Comparison of ENCODE assay signal across 27 cellular contexts in the genomic region with DNA sequence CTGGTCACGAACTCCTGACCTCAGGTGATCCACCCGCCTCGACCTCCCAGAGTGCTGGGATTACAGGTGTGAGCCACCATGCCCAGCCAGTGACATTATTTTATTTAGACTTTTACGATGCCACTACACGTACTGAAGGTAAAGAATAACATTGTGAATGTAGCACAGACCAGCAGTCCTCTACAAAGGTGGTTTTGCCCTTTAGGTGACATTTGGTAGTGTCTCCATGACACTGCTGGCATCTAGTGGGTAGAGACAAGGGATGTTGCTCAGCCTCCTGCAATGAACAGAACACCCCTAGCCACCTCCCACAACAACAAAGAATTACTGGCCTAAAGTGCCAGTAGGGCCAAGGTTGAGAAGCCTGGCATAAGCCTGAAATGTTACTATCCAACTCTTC.
DNase-seq lines count a peak whose midpoint lies in the region; ATAC-seq and TF ChIP-seq lines count a peak whose summit lies in the region.
"Had no signal": no experiment of that assay in that cellular context is flagged by ENCODE, and none has a peak within 500 bp of the region (broad histone marks: within the 10 kb centered on the region; RNA-seq: fewer than 3 reads in every experiment).

No MANE protein-coding gene starts in this region.

- peaks cover 9% of the 10 kb centered on the region for H3K27me3 Mint-ChIP-seq in activated CD4-positive, alpha-beta T cell treated with anti-CD3 and anti-CD28 coated beads, Interleukin-2, amount 10 ng/mL, durations not matched to agents 24 days and 14 days
- H3K27me3 Mint-ChIP-seq in CD4-positive, alpha-beta T cell, result no peaks in the 10 kb centered on the region
- no peaks in the 10 kb centered on the region for H3K27me3 Mint-ChIP-seq in activated CD8-positive, alpha-beta T cell treated with anti-CD3 and anti-CD28 coated beads for 36 hours
- H3K27me3 Mint-ChIP-seq: activated CD8-positive, alpha-beta memory T cell treated with anti-CD3 and anti-CD28 coated beads, Interleukin-2, amount 10 ng/mL, durations not matched to agents 7 days and 5 days; B cell; T-cell had no signal

- CTCF ChIA-PET in CD4-positive, alpha-beta T cell (lab: Charles Lee), result interaction anchor here (0.6 to 1.6 kb wide), 4 partner anchors 12 to 209 kb away, joined by 3 to 4 read pairs (median 4); no protein-coding TSS in a partner anchor
- CTCF ChIA-PET in activated CD8-positive, alpha-beta T cell treated with anti-CD3 and anti-CD28 coated beads for 36 hours (lab: Charles Lee), result interaction anchor here (1.9 to 8.5 kb wide), 2 partner anchors 20 to 156 kb away, joined by 6 to 47 read pairs; no protein-coding TSS in a partner anchor

- no peak overlapping the region for H3K27ac ChIP-seq in CD4-positive, alpha-beta T cell (ENCODE audit: low read depth, low read length)
- H3K27ac ChIP-seq: breast epithelium, ovary, RWPE1, WERI-Rb-1 had no signal

- POLR2A ChIA-PET in CD4-positive, alpha-beta T cell (lab: Charles Lee), result no interaction called here
- POLR2A ChIA-PET in activated CD8-positive, alpha-beta T cell treated with anti-CD3 and anti-CD28 coated beads for 36 hours (lab: Charles Lee), result no interaction called here

- peak; percentile 59 for ATAC-seq in CD4-positive, alpha-beta T cell (ENCODE audit: poor library complexity)
- peak; percentile 80 for ATAC-seq in activated CD8-positive, alpha-beta T cell treated with anti-CD3 and anti-CD28 coated beads for 36 hours
- peak; percentile 66 for ATAC-seq in stimulated activated effector memory CD8-positive, alpha-beta T cell treated with anti-CD3 and anti-CD28 coated beads, Interleukin-12 subunit alpha, Interleukin-12 subunit beta, amount 100 ng/mL, for 72 hours
- no peak for ATAC-seq in GM21529 (IDR thresholded peaks at IDR 0.05; ENCODE audit: unreplicated experiment)
- ATAC-seq: activated CD8-positive, alpha-beta memory T cell treated with anti-CD3 and anti-CD28 coated beads, Interleukin-2, amount 10 ng/mL, durations not matched to agents 7 days and 5 days; T-cell had no signal

- H3K4me1 Mint-ChIP-seq in activated CD4-positive, alpha-beta T cell treated with anti-CD3 and anti-CD28 coated beads, Interleukin-2, amount 10 ng/mL, durations not matched to agents 24 days and 14 days, result peaks cover 6% of the 10 kb centered on the region
- peaks cover 3% of the 10 kb centered on the region for H3K4me1 Mint-ChIP-seq in CD4-positive, alpha-beta T cell (ENCODE audit: low read depth)
- H3K4me1 Mint-ChIP-seq in activated CD8-positive, alpha-beta T cell treated with anti-CD3 and anti-CD28 coated beads for 36 hours (ENCODE audit: low read depth), result peaks cover 2% of the 10 kb centered on the region
- H3K4me1 Mint-ChIP-seq in stimulated activated effector memory CD8-positive, alpha-beta T cell treated with anti-CD3 and anti-CD28 coated beads, Interleukin-12 subunit alpha, Interleukin-12 subunit beta, amount 100 ng/mL, for 72 hours, result no peaks in the 10 kb centered on the region
- H3K4me1 Mint-ChIP-seq: neural crest cell had no signal

- intact Hi-C loops in activated CD4-positive, alpha-beta T cell treated with anti-CD3 and anti-CD28 coated beads, Interleukin-2, amount 10 ng/mL, durations not matched to agents 24 days and 14 days (cut with micrococcal nuclease), result loop anchor here (1.0 to 10.0 kb wide), 3 partner anchors 156 to 335 kb away; no protein-coding TSS in a partner anchor
- intact Hi-C loops in CD4-positive, alpha-beta T cell (cut with DNase I, micrococcal nuclease), result loop anchor here (2.0 kb wide), 2 partner anchors 97 to 217 kb away; a partner anchor contains a TSS
- intact Hi-C loops in activated CD8-positive, alpha-beta T cell treated with anti-CD3 and anti-CD28 coated beads for 36 hours (cut with micrococcal nuclease), result loop anchor here (10.0 kb wide), 1 partner anchor 215 kb away; no protein-coding TSS in a partner anchor

- H3K27me3 ChIP-seq in CD4-positive, alpha-beta T cell (ENCODE audit: control insufficient read depth, insufficient read depth, low read length), result no peaks in the 10 kb centered on the region
- H3K27me3 ChIP-seq: breast epithelium, ovary had no signal

- peak; percentile 56 for DNase-seq in activated CD4-positive, alpha-beta T cell treated with anti-CD3 and anti-CD28 coated beads, Interleukin-2, amount 10 ng/mL, durations not matched to agents 24 days and 14 days
- DNase-seq in activated CD4-positive, alpha-beta T cell treated with anti-CD3 and anti-CD28 coated beads for 48 hours, result no peak
- no peak for DNase-seq in CD4-positive, alpha-beta T cell
- peak; percentile 29 for DNase-seq in activated CD8-positive, alpha-beta T cell treated with anti-CD3 and anti-CD28 coated beads for 36 hours
- DNase-seq in stimulated activated effector memory CD8-positive, alpha-beta T cell treated with anti-CD3 and anti-CD28 coated beads, Interleukin-12 subunit alpha, Interleukin-12 subunit beta, amount 100 ng/mL, for 72 hours (ENCODE audit: low spot score in 2 of 2), result no peak
- no peak for DNase-seq in medulla oblongata (ENCODE audit: extremely low spot score)
- DNase-seq: activated CD4-positive, alpha-beta T cell treated with anti-CD3 and anti-CD28 coated beads, Interleukin-2, amount 50 U/mL, for 1 hour; activated CD8-positive, alpha-beta memory T cell treated with anti-CD3 and anti-CD28 coated beads, Interleukin-2, amount 10 ng/mL, durations not matched to agents 7 days and 5 days; activated naive CD4-positive, alpha-beta T cell treated with anti-CD3 and anti-CD28 coated beads, Interleukin-2, amount 50 U/mL, for 16 hours; anterior cingulate cortex; HCEC 1CT; hippocampal formation; Karpas-422; mesenchymal stem cell; NCI-H1436; NCI-H2081 treated with DMSO at 0.1 percent for 48 hours; NCI-H446; NCI-H82; ovary; stimulated activated naive CD4-positive, alpha-beta T cell; T-cell; WERI-Rb-1 had no signal

- no peaks in the 10 kb centered on the region for H3K9me3 ChIP-seq in CD4-positive, alpha-beta T cell (ENCODE audit: control insufficient read depth, low read length)
- H3K9me3 ChIP-seq: breast epithelium, ovary had no signal

- H3K4me3 Mint-ChIP-seq in activated CD4-positive, alpha-beta T cell treated with anti-CD3 and anti-CD28 coated beads, Interleukin-2, amount 10 ng/mL, durations not matched to agents 24 days and 14 days, result no peak overlapping the region
- no peak overlapping the region for H3K4me3 Mint-ChIP-seq in CD4-positive, alpha-beta T cell
- H3K4me3 Mint-ChIP-seq in activated CD8-positive, alpha-beta T cell treated with anti-CD3 and anti-CD28 coated beads for 36 hours, result no peak overlapping the region
- no peak overlapping the region for H3K4me3 Mint-ChIP-seq in stimulated activated effector memory CD8-positive, alpha-beta T cell treated with anti-CD3 and anti-CD28 coated beads, Interleukin-12 subunit alpha, Interleukin-12 subunit beta, amount 100 ng/mL, for 72 hours
- H3K4me3 Mint-ChIP-seq: activated CD8-positive, alpha-beta memory T cell treated with anti-CD3 and anti-CD28 coated beads, Interleukin-2, amount 10 ng/mL, durations not matched to agents 7 days and 5 days; B cell; neural crest cell; T-cell had no signal

- no peaks in the 10 kb centered on the region for H3K36me3 Mint-ChIP-seq in activated CD4-positive, alpha-beta T cell treated with anti-CD3 and anti-CD28 coated beads, Interleukin-2, amount 10 ng/mL, durations not matched to agents 24 days and 14 days (ENCODE audit: low read depth)
- H3K36me3 Mint-ChIP-seq in CD4-positive, alpha-beta T cell (ENCODE audit: low read depth), result no peaks in the 10 kb centered on the region
- no peaks in the 10 kb centered on the region for H3K36me3 Mint-ChIP-seq in activated CD8-positive, alpha-beta T cell treated with anti-CD3 and anti-CD28 coated beads for 36 hours (ENCODE audit: low read depth)
- no peaks in the 10 kb centered on the region for H3K36me3 Mint-ChIP-seq in stimulated activated effector memory CD8-positive, alpha-beta T cell treated with anti-CD3 and anti-CD28 coated beads, Interleukin-12 subunit alpha, Interleukin-12 subunit beta, amount 100 ng/mL, for 72 hours
- H3K36me3 Mint-ChIP-seq: activated CD8-positive, alpha-beta memory T cell treated with anti-CD3 and anti-CD28 coated beads, Interleukin-2, amount 10 ng/mL, durations not matched to agents 7 days and 5 days had no signal

- no peak for TF ChIP-seq CTCF in CD4-positive, alpha-beta T cell (IDR thresholded peaks at IDR 0.05)
- no peak for TF ChIP-seq CTCF in activated CD8-positive, alpha-beta T cell treated with anti-CD3 and anti-CD28 coated beads for 36 hours (IDR thresholded peaks at IDR 0.05)

- H3K27ac Mint-ChIP-seq in activated CD4-positive, alpha-beta T cell treated with anti-CD3 and anti-CD28 coated beads, Interleukin-2, amount 10 ng/mL, durations not matched to agents 24 days and 14 days, result no peak overlapping the region
- no peak overlapping the region for H3K27ac Mint-ChIP-seq in CD4-positive, alpha-beta T cell
- no peak overlapping the region for H3K27ac Mint-ChIP-seq in activated CD8-positive, alpha-beta T cell treated with anti-CD3 and anti-CD28 coated beads for 36 hours
- H3K27ac Mint-ChIP-seq in stimulated activated effector memory CD8-positive, alpha-beta T cell treated with anti-CD3 and anti-CD28 coated beads, Interleukin-12 subunit alpha, Interleukin-12 subunit beta, amount 100 ng/mL, for 72 hours, result no peak overlapping the region
- H3K27ac Mint-ChIP-seq: activated CD8-positive, alpha-beta memory T cell treated with anti-CD3 and anti-CD28 coated beads, Interleukin-2, amount 10 ng/mL, durations not matched to agents 7 days and 5 days; B cell; T-cell had no signal

- no peaks in the 10 kb centered on the region for H3K9me3 Mint-ChIP-seq in activated CD4-positive, alpha-beta T cell treated with anti-CD3 and anti-CD28 coated beads, Interleukin-2, amount 10 ng/mL, durations not matched to agents 24 days and 14 days
- no peaks in the 10 kb centered on the region for H3K9me3 Mint-ChIP-seq in CD4-positive, alpha-beta T cell
- H3K9me3 Mint-ChIP-seq in activated CD8-positive, alpha-beta T cell treated with anti-CD3 and anti-CD28 coated beads for 36 hours, result no peaks in the 10 kb centered on the region
- no peaks in the 10 kb centered on the region for H3K9me3 Mint-ChIP-seq in stimulated activated effector memory CD8-positive, alpha-beta T cell treated with anti-CD3 and anti-CD28 coated beads, Interleukin-12 subunit alpha, Interleukin-12 subunit beta, amount 100 ng/mL, for 72 hours
- H3K9me3 Mint-ChIP-seq: T-cell had no signal

Comparison
In these comparisons a context has a peak if more than half of its experiments do, and no peak if none do; other contexts are left out.
1. DNase-seq: peak in activated CD4-positive, alpha-beta T cell treated with anti-CD3 and anti-CD28 coated beads, Interleukin-2, amount 10 ng/mL, durations not matched to agents 24 days and 14 days (single experiment) and activated CD8-positive, alpha-beta T cell treated with anti-CD3 and anti-CD28 coated beads for 36 hours (single experiment); none in activated CD4-positive, alpha-beta T cell treated with anti-CD3 and anti-CD28 coated beads for 48 hours (single experiment), CD4-positive, alpha-beta T cell (0 of 10), stimulated activated effector memory CD8-positive, alpha-beta T cell treated with anti-CD3 and anti-CD28 coated beads, Interleukin-12 subunit alpha, Interleukin-12 subunit beta, amount 100 ng/mL, for 72 hours (0 of 2) and medulla oblongata (single experiment).